In genomic region chr14:72521968-72522741, GRCh38 we compare ENCODE assay signal across 1 cellular context.
TF ChIP-seq lines count a peak whose summit lies in the region.

No MANE protein-coding gene starts in this region.

TF ChIP-seq in SK-N-SH treated with all-trans-retinoic acid at 6 μM for 48 hours, 23 proteins besides CTCF, POLR2A, EP300 and RAD21 (continued from another document):
- TF ChIP-seq, protein P1, sequence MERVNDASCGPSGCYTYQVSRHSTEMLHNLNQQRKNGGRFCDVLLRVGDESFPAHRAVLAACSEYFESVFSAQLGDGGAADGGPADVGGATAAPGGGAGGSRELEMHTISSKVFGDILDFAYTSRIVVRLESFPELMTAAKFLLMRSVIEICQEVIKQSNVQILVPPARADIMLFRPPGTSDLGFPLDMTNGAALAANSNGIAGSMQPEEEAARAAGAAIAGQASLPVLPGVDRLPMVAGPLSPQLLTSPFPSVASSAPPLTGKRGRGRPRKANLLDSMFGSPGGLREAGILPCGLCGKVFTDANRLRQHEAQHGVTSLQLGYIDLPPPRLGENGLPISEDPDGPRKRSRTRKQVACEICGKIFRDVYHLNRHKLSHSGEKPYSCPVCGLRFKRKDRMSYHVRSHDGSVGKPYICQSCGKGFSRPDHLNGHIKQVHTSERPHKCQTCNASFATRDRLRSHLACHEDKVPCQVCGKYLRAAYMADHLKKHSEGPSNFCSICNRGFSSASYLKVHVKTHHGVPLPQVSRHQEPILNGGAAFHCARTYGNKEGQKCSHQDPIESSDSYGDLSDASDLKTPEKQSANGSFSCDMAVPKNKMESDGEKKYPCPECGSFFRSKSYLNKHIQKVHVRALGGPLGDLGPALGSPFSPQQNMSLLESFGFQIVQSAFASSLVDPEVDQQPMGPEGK (CRISPR knock-in tag; IDR thresholded peaks at IDR 0.05; ENCODE audit: borderline replicate concordance) = no peak
